ENCODE assay signal across 13 cellular contexts in the genomic region with DNA sequence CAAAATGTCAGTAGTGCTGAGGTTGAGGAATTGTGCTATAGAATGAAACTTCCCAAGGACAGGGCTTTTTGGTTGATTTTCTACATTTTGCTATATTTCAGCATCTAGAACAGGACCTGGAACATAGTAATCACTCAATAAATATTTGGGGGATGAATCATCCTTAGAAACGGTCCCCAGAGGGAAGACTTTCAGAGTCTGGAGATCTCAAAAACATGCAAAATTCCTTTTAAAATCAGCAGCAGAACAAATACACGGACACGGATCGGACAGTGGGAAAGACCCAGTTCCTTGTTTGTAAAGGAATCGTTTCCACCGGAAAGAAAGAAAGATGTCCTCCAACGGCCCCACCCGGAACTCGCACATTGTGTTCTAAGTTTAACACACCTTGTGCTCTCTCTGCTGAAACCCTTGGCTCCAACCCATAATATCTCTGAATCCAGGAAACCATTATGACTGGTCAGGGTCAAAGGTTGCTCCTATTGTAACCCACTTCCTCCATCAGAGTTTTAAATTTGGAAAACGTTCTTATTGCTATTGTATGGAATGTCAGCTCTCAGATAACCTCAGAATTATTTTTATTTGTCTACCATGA.
DNase-seq lines count a peak whose midpoint lies in the region; ATAC-seq, FAIRE-seq and TF ChIP-seq lines count a peak whose summit lies in the region.
"Had no signal": no experiment of that assay in that cellular context is flagged by ENCODE, and none has a peak within 500 bp of the region (broad histone marks: within the 10 kb centered on the region; RNA-seq: fewer than 3 reads in every experiment).

No MANE protein-coding gene starts in this region.

- H3K9me3 Mint-ChIP-seq in mesothelial cell of epicardium (no peaks in the 10 kb centered on the region), immature natural killer cell (peaks cover 0 to 9% (median 0%) of the 10 kb centered on the region in 6 donors)
- H3K9me3 Mint-ChIP-seq: activated naive CD8-positive, alpha-beta T cell treated with anti-CD3 and anti-CD28 coated beads for 36 hours; endodermal cell had no signal

- H3K4me3 Mint-ChIP-seq in mesothelial cell of epicardium (no peak overlapping the region), immature natural killer cell (no peak overlapping the region)
- H3K4me3 Mint-ChIP-seq: activated naive CD8-positive, alpha-beta T cell treated with anti-CD3 and anti-CD28 coated beads for 36 hours; endodermal cell; neural crest cell had no signal

- H3K4me1 Mint-ChIP-seq in mesothelial cell of epicardium, result peaks cover 13% of the 10 kb centered on the region
- H3K4me1 Mint-ChIP-seq in immature natural killer cell, result no peaks in the 10 kb centered on the region
- H3K4me1 Mint-ChIP-seq: activated naive CD8-positive, alpha-beta T cell treated with anti-CD3 and anti-CD28 coated beads for 36 hours had no signal

- no peak overlapping the region for H3K27ac Mint-ChIP-seq in mesothelial cell of epicardium
- H3K27ac Mint-ChIP-seq in immature natural killer cell, result no peak overlapping the region
- H3K27ac Mint-ChIP-seq: activated naive CD8-positive, alpha-beta T cell treated with anti-CD3 and anti-CD28 coated beads for 36 hours; endodermal cell had no signal

- H3K36me3 Mint-ChIP-seq in mesothelial cell of epicardium (no peaks in the 10 kb centered on the region), immature natural killer cell (no peaks in the 10 kb centered on the region)
- H3K36me3 Mint-ChIP-seq: activated naive CD8-positive, alpha-beta T cell treated with anti-CD3 and anti-CD28 coated beads for 36 hours had no signal

- ATAC-seq in left colon, result peak; percentile 100
- ATAC-seq in GM21737 (IDR thresholded peaks at IDR 0.05; ENCODE audit: unreplicated experiment), result no peak
- ATAC-seq: GM12878 had no signal

- intact Hi-C loops in left colon (cut with DNase I, micrococcal nuclease), result no loop called here

- TF ChIP-seq CTCF in mesothelial cell of epicardium (IDR thresholded peaks at IDR 0.05; ENCODE audit: unreplicated experiment), result no peak

- FAIRE-seq in urothelium cell line (lab: Jason Lieb, UNC), result no peak
- FAIRE-seq: GM12878 had no signal

- H3K27me3 Mint-ChIP-seq in mesothelial cell of epicardium (ENCODE audit: low read depth) (no peaks in the 10 kb centered on the region), immature natural killer cell (ENCODE audit: low read depth in 3 of 3) (peaks cover 0 to 3% (median 2%) of the 10 kb centered on the region in 3 donors)

- DNase-seq in LHCN-M2 (ENCODE audit: low read depth) (peak; percentile 0), dermis blood vessel endothelial cell (peak; percentile 46), left colon (peak; percentile 42 to 75), urothelium cell line (ENCODE audit: low spot score) (peak; percentile 64), mesothelial cell of epicardium (ENCODE audit: low spot score in 2 of 2, unreplicated experiment in 2 of 2) (no peak), immature natural killer cell (no peak)
- DNase-seq: activated naive CD8-positive, alpha-beta T cell treated with anti-CD3 and anti-CD28 coated beads for 36 hours; endodermal cell; OCI-M1; stimulated activated CD4-positive, alpha-beta T cell treated with anti-CD3 and anti-CD28 coated beads, Interleukin-15, amount 100 ng/mL, for 24 hours had no signal

Comparison
In these comparisons a context has a peak if more than half of its experiments do, and no peak if none do; other contexts are left out.
1. DNase-seq: peak in LHCN-M2 (single experiment), dermis blood vessel endothelial cell (single experiment), left colon (2 of 2) and urothelium cell line (single experiment); none in mesothelial cell of epicardium (0 of 2) and immature natural killer cell (0 of 3).